ENCODE assay signal across 1 cellular context in the genomic region with DNA sequence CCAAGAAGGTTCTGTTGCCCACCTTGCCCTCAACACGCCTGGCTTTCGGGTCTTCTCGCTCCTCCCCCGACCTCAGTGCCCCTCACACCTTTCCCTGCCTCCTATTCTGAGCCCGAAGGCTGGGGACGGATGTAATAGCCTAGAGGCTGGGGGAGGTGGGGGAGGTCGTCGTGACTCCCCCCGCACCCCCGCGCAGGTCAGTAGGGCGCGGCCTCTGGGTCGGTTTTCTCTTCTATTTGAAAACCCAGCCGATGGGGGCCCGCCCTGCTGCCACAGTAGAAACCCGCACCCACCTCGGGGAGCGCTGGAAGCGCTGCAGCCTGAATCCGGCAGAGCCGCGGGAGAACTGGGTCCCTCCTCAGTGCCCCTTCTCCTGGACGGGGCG.
TF ChIP-seq lines count a peak whose summit lies in the region.

No MANE protein-coding gene starts in this region.

TF ChIP-seq in IMR-90, 13 proteins besides CTCF, POLR2A, EP300 and RAD21:
- TF ChIP-seq CEBPB (IDR thresholded peaks at IDR 0.05; ENCODE audit: low read depth, low read length) = no peak
